9 cellular contexts compared by ENCODE assay signal in genomic region chr4:168451331-168451730, GRCh38. TPM values are rescaled to one million over a fixed set of nuclear protein-coding genes. Genes with fewer than 3 reads are reported as not detected.
DNase-seq lines count a peak whose midpoint lies in the region; ATAC-seq, FAIRE-seq and TF ChIP-seq lines count a peak whose summit lies in the region.
"Had no signal": no experiment of that assay in that cellular context is flagged by ENCODE, and none has a peak within 500 bp of the region (broad histone marks: within the 10 kb centered on the region; RNA-seq: fewer than 3 reads in every experiment).

No MANE protein-coding gene starts in this region.

- H3K4me3 ChIP-seq in A549: no peak overlapping the region
- no peak overlapping the region for H3K4me3 ChIP-seq in bronchial epithelial cell (ENCODE audit: low read depth, low read length)
- no peak overlapping the region for H3K4me3 ChIP-seq in coronary artery

- FAIRE-seq in A549 (lab: Jason Lieb, UNC): no peak
- FAIRE-seq in bronchial epithelial cell (lab: Jason Lieb, UNC): no peak
- no peak for FAIRE-seq in D721Med (lab: Jason Lieb, UNC)

- CTCF ChIA-PET in A549 (lab: Yijun Ruan, JAX) (interaction anchor here (1.6 kb wide), 1 partner anchor 75 kb away, joined by 3 read pairs; no protein-coding TSS in a partner anchor), GM10248 (lab: Yijun Ruan, JAX) (interaction anchor here (0.6 kb wide), 1 partner anchor 1227 kb away, joined by 3 read pairs; no protein-coding TSS in a partner anchor)

- TF ChIP-seq CTCF in A549 (IDR thresholded peaks at IDR 0.05): no peak
- no peak for TF ChIP-seq CTCF in bronchial epithelial cell (IDR thresholded peaks at IDR 0.05; ENCODE audit: insufficient read depth, low read length, severe bottlenecking)
- TF ChIP-seq CTCF in coronary artery (IDR thresholded peaks at IDR 0.05): no peak
- no peak for TF ChIP-seq CTCF in D721Med (IDR thresholded peaks at IDR 0.05; ENCODE audit: insufficient read depth, missing control alignments)
- TF ChIP-seq CTCF in GM10248 (IDR thresholded peaks at IDR 0.05; ENCODE audit: control extremely low read depth, extremely low read depth, low read depth, missing control alignments): no peak

- H3K36me3 ChIP-seq in bronchial epithelial cell (ENCODE audit: control insufficient read depth, insufficient read depth, low read length): no peaks in the 10 kb centered on the region

- H3K27ac ChIP-seq in A549: peak overlapping the region; percentile 60 to 84
- H3K27ac ChIP-seq in coronary artery: no peak overlapping the region
- H3K27ac ChIP-seq: C4-2B had no signal

- peaks cover 43% of the 10 kb centered on the region for H3K4me1 ChIP-seq in A549

- DNase-seq in A549 (ENCODE audit: low read depth in 1 of 2, low spot score in 1 of 2) (peak in 1 of 2 experiments; percentile 9), bronchial epithelial cell (ENCODE audit: low read depth) (peak; percentile 38), DMS 273 (lab: John Stamatoyannopoulos, UW; ENCODE audit: unreplicated experiment) (no peak), coronary artery (ENCODE audit: low spot score) (no peak), D721Med (ENCODE audit: insufficient read length, low spot score) (no peak), GM10248 (ENCODE audit: extremely low spot score) (no peak)

- H3K4me2 ChIP-seq in A549: peak overlapping the region; percentile 67

- no peak for TF ChIP-seq RAD21 in A549 (conservative IDR thresholded peaks at IDR 0.05 in 1 of 2, IDR thresholded peaks at IDR 0.05 in 1 of 2)

- TF ChIP-seq EP300 in A549 (IDR thresholded peaks at IDR 0.05): no peak

- POLR2A ChIA-PET in A549 (lab: Yijun Ruan, JAX): interaction anchor here (1.2 to 1.3 kb wide), 2 partner anchors 11 to 29 kb away, joined by 4 to 11 read pairs; partner anchors contain the start of gene DDX60L
- POLR2A ChIA-PET in GM10248 (lab: Yijun Ruan, JAX): no interaction called here

- H3K27me3 ChIP-seq in bronchial epithelial cell (ENCODE audit: control insufficient read depth, insufficient read depth, low read length): no peaks in the 10 kb centered on the region

- no peaks in the 10 kb centered on the region for H3K9me3 ChIP-seq in A549

- 49% methylated on average over 2 of the region's 2 CpGs for WGBS in A549 (ENCODE audit: missing lambda C conversion rate)

- TF ChIP-seq POLR2A in A549 (IDR thresholded peaks at IDR 0.05; ENCODE audit: low read length): no peak

- ATAC-seq in A549 (peak; percentile 39 to 73; a peak in 4 of 6 replicates), GM19043 (IDR thresholded peaks at IDR 0.05; ENCODE audit: low read depth, unreplicated experiment) (peak; percentile 22), HG03354 (IDR thresholded peaks at IDR 0.05; ENCODE audit: poor library complexity, severe bottlenecking, unreplicated experiment) (peak; percentile 43)

TF ChIP-seq in A549, 52 proteins besides CTCF, POLR2A, EP300 and RAD21:
- TF ChIP-seq JUNB (IDR thresholded peaks at IDR 0.05): no peak
- no peak for TF ChIP-seq RFX5 (IDR thresholded peaks at IDR 0.05)
- no peak for TF ChIP-seq JUN (IDR thresholded peaks at IDR 0.05)
- no peak for TF ChIP-seq GATA3 (IDR thresholded peaks at IDR 0.05; ENCODE audit: borderline replicate concordance)
- no peak for TF ChIP-seq CBX2 (IDR thresholded peaks at IDR 0.05; ENCODE audit: borderline replicate concordance, low read depth)
- TF ChIP-seq HEYL (CRISPR knock-in tag; IDR thresholded peaks at IDR 0.05): no peak
- no peak for TF ChIP-seq ZFP36 (IDR thresholded peaks at IDR 0.05; ENCODE audit: borderline replicate concordance, partially characterized antibody)
- no peak for TF ChIP-seq NPAS2 (CRISPR knock-in tag; IDR thresholded peaks at IDR 0.05; ENCODE audit: borderline replicate concordance)
- TF ChIP-seq, protein P1, sequence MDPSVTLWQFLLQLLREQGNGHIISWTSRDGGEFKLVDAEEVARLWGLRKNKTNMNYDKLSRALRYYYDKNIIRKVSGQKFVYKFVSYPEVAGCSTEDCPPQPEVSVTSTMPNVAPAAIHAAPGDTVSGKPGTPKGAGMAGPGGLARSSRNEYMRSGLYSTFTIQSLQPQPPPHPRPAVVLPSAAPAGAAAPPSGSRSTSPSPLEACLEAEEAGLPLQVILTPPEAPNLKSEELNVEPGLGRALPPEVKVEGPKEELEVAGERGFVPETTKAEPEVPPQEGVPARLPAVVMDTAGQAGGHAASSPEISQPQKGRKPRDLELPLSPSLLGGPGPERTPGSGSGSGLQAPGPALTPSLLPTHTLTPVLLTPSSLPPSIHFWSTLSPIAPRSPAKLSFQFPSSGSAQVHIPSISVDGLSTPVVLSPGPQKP (IDR thresholded peaks at IDR 0.05; ENCODE audit: low read depth, low read length): no peak
- TF ChIP-seq MAFK (IDR thresholded peaks at IDR 0.05; ENCODE audit: partially characterized antibody): no peak
TF ChIP-seq in A549: peak in this region for 0.

RNA-seq across cellular contexts. Expression of gene DDX60L, which starts 29.0 kb away (rescaled TPM):
- polyA plus RNA-seq in A549 (2011; rRNA removed) (15.4 and 20.5 TPM in 2 replicates), A549 (2017; fragmentation: RNase III; extraction: RNeasy Plus Mini Kit Qiagen cat#74134 plus additional on column Dnase treatment) (11.1 to 12.2 TPM (median 12.0 TPM) in 3 replicates)
- 3.8 and 4.5 TPM in 2 replicates for polyA plus RNA-seq in A549 (2012; cell fraction: cytosol; rRNA removed)
- polyA plus RNA-seq in A549 (2012; cell fraction: nucleus; rRNA removed): 3.9 and 8.1 TPM in 2 replicates
- 13.0 and 23.2 TPM in 2 replicates for polyA minus RNA-seq in A549 (2011; rRNA and poly(A)+ RNA removed)
- total RNA-seq in bronchial epithelial cell: 2.9 and 4.4 TPM in 2 replicates

RNA-seq across cellular contexts. Expression of gene PALLD, which starts 45.5 kb away (rescaled TPM):
- polyA plus RNA-seq in A549 (2011; rRNA removed) (88.8 and 99.3 TPM in 2 replicates), A549 (2017; fragmentation: RNase III; extraction: RNeasy Plus Mini Kit Qiagen cat#74134 plus additional on column Dnase treatment) (113 to 134 TPM (median 123 TPM) in 3 replicates)
- polyA plus RNA-seq in A549 (2012; cell fraction: cytosol; rRNA removed): 46.5 and 60.1 TPM in 2 replicates
- polyA plus RNA-seq in A549 (2012; cell fraction: nucleus; rRNA removed): 58.7 and 75.0 TPM in 2 replicates
- 94.3 and 135 TPM in 2 replicates for polyA minus RNA-seq in A549 (2011; rRNA and poly(A)+ RNA removed)
- total RNA-seq in bronchial epithelial cell: 69.2 and 92.7 TPM in 2 replicates

Comparison
In these comparisons a context has a peak if more than half of its experiments do, and no peak if none do; other contexts are left out.
1. H3K27ac ChIP-seq: peak in A549 (2 of 2); none in coronary artery (0 of 2).
2. Peak in every context shown above with its lines, with median percentiles within 50 percentile points of each other: ATAC-seq.